8 cellular contexts compared by ENCODE assay signal in the genomic region with DNA sequence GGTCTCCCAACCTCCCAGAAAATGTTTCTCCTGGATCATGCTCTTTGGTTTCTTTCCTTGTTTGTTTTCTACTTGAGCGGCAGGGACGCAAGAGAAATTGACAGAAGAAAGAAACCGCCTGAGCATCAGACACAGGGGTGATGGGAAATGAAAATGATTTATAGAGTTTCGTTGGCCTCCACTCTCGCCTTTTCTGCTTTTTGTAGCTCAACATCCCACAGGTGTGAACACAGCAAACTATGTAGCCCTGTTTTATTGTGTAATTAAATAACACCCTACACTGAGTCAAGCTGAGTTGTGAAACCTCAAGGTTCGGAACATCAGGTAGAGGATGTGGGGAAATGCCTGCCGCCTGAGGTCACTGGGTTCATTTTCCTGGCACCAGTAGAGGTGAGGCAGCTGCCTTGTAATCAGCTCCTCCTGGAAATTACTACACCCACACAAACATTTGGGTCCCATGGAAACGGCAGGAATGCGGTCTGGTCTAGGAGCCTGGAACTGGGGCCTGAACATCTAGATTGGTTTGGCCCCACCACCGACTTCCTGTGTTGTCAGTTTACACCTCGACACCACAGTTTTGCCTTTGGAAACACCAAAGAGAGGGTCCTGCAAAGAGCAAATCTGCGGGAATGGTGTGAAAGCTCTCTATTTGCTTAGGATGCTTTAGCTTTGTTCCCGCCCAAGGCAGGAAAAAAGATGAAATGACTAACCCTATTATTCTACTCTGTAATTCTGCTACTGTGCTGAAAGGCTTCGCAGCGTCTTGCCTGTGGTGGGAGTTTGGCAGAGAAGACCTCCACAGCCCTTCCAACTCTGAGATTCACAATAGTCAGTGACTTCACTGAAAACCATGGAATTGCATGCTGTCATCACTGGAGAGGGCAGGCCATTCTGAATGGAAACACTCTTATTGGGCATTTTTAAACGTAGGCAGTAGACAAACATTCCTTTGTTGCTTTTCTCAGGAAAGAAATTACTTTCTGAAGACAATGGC. TPM values are rescaled to one million over a fixed set of nuclear protein-coding genes. Genes with fewer than 3 reads are reported as not detected.
DNase-seq lines count a peak whose midpoint lies in the region; ATAC-seq and TF ChIP-seq lines count a peak whose summit lies in the region.

No MANE protein-coding gene starts in this region.

- no peak overlapping the region for H3K4me3 Mint-ChIP-seq in activated naive CD8-positive, alpha-beta T cell treated with anti-CD3 and anti-CD28 coated beads for 36 hours
- H3K4me3 Mint-ChIP-seq in activated T-helper 1 cell treated with anti-CD3 and anti-CD28 coated beads, Interleukin-12 subunit alpha, Interleukin-12 subunit beta, Interleukin-2, Interleukin-4 antibody, amounts not matched to agents 30 ng/mL and 10 ng/mL and 1 ng/mL, durations not matched to agents 14 hours and 24 hours and 36 hours = no peak overlapping the region

- H3K4me3 ChIP-seq in left ventricle myocardium inferior (no peak overlapping the region), tibial artery (no peak overlapping the region)

- no peaks in the 10 kb centered on the region for H3K36me3 Mint-ChIP-seq in activated naive CD8-positive, alpha-beta T cell treated with anti-CD3 and anti-CD28 coated beads for 36 hours
- no peaks in the 10 kb centered on the region for H3K36me3 Mint-ChIP-seq in activated T-helper 1 cell treated with anti-CD3 and anti-CD28 coated beads, Interleukin-12 subunit alpha, Interleukin-12 subunit beta, Interleukin-2, Interleukin-4 antibody, amounts not matched to agents 30 ng/mL and 10 ng/mL and 1 ng/mL, durations not matched to agents 14 hours and 24 hours and 36 hours (ENCODE audit: low read depth)

- no peak overlapping the region for H3K27ac Mint-ChIP-seq in activated naive CD8-positive, alpha-beta T cell treated with anti-CD3 and anti-CD28 coated beads for 36 hours
- no peak overlapping the region for H3K27ac Mint-ChIP-seq in activated T-helper 1 cell treated with anti-CD3 and anti-CD28 coated beads, Interleukin-12 subunit alpha, Interleukin-12 subunit beta, Interleukin-2, Interleukin-4 antibody, amounts not matched to agents 30 ng/mL and 10 ng/mL and 1 ng/mL, durations not matched to agents 14 hours and 24 hours and 36 hours

- no peaks in the 10 kb centered on the region for H3K9me3 Mint-ChIP-seq in activated naive CD8-positive, alpha-beta T cell treated with anti-CD3 and anti-CD28 coated beads for 36 hours
- no peaks in the 10 kb centered on the region for H3K9me3 Mint-ChIP-seq in activated T-helper 1 cell treated with anti-CD3 and anti-CD28 coated beads, Interleukin-12 subunit alpha, Interleukin-12 subunit beta, Interleukin-2, Interleukin-4 antibody, amounts not matched to agents 30 ng/mL and 10 ng/mL and 1 ng/mL, durations not matched to agents 14 hours and 24 hours and 36 hours

- DNase-seq in Right ventricle myocardium superior (no peak), left ventricle myocardium inferior (no peak), iris pigment epithelial cell (ENCODE audit: low read depth) (peak; percentile 88), tibial artery (peak; percentile 58 to 65), NCI-H526 treated with DMSO at 0.1 percent for 48 hours (lab: John Stamatoyannopoulos, UW) (no peak)
- peak; percentile 3 for DNase-seq in activated naive CD8-positive, alpha-beta T cell treated with anti-CD3 and anti-CD28 coated beads for 36 hours
- no peak for DNase-seq in activated T-helper 1 cell treated with anti-CD3 and anti-CD28 coated beads, Interleukin-12 subunit alpha, Interleukin-12 subunit beta, Interleukin-2, Interleukin-4 antibody, amounts not matched to agents 30 ng/mL and 10 ng/mL and 1 ng/mL, durations not matched to agents 14 hours and 24 hours and 36 hours (ENCODE audit: low spot score)

- no peak overlapping the region for H3K27ac ChIP-seq in left ventricle myocardium inferior (replicated peaks)
- H3K27ac ChIP-seq in tibial artery = no peak overlapping the region

- no peak for TF ChIP-seq CTCF in left ventricle myocardium inferior (IDR thresholded peaks at IDR 0.05; ENCODE audit: borderline replicate concordance)
- TF ChIP-seq CTCF in tibial artery (IDR thresholded peaks at IDR 0.05) = no peak

- H3K4me1 ChIP-seq in left ventricle myocardium inferior (peaks cover 21% of the 10 kb centered on the region), tibial artery (peaks cover 0 to 28% (median 13%) of the 10 kb centered on the region in 4 donors)

- H3K27me3 Mint-ChIP-seq in activated naive CD8-positive, alpha-beta T cell treated with anti-CD3 and anti-CD28 coated beads for 36 hours = no peaks in the 10 kb centered on the region
- peaks cover 4% of the 10 kb centered on the region for H3K27me3 Mint-ChIP-seq in activated T-helper 1 cell treated with anti-CD3 and anti-CD28 coated beads, Interleukin-12 subunit alpha, Interleukin-12 subunit beta, Interleukin-2, Interleukin-4 antibody, amounts not matched to agents 30 ng/mL and 10 ng/mL and 1 ng/mL, durations not matched to agents 14 hours and 24 hours and 36 hours (ENCODE audit: insufficient read depth)

- ATAC-seq in Right ventricle myocardium superior (ENCODE audit: poor library complexity) (peak; percentile 46), HG03354 (IDR thresholded peaks at IDR 0.05; ENCODE audit: poor library complexity, severe bottlenecking, unreplicated experiment) (no peak)

- peaks cover 13% of the 10 kb centered on the region for H3K4me1 Mint-ChIP-seq in activated naive CD8-positive, alpha-beta T cell treated with anti-CD3 and anti-CD28 coated beads for 36 hours
- H3K4me1 Mint-ChIP-seq in activated T-helper 1 cell treated with anti-CD3 and anti-CD28 coated beads, Interleukin-12 subunit alpha, Interleukin-12 subunit beta, Interleukin-2, Interleukin-4 antibody, amounts not matched to agents 30 ng/mL and 10 ng/mL and 1 ng/mL, durations not matched to agents 14 hours and 24 hours and 36 hours (ENCODE audit: low read depth) = peaks cover 25% of the 10 kb centered on the region

- H3K36me3 ChIP-seq in left ventricle myocardium inferior (no peaks in the 10 kb centered on the region), tibial artery (no peaks in the 10 kb centered on the region)

- intact Hi-C loops in Right ventricle myocardium superior (cut with DNase I) = no loop called here
- intact Hi-C loops in left ventricle myocardium inferior (cut with micrococcal nuclease) = no loop called here
- intact Hi-C loops in tibial artery (cut with DNase I; ENCODE audit: low total_unique reads) = no loop called here
- intact Hi-C loops in activated T-helper 1 cell treated with anti-CD3 and anti-CD28 coated beads, Interleukin-12 subunit alpha, Interleukin-12 subunit beta, Interleukin-2, Interleukin-4 antibody, amounts not matched to agents 30 ng/mL and 10 ng/mL and 1 ng/mL, durations not matched to agents 14 hours and 24 hours and 36 hours (cut with micrococcal nuclease) = no loop called here

- no peaks in the 10 kb centered on the region for H3K9me3 ChIP-seq in left ventricle myocardium inferior (replicated peaks)
- H3K9me3 ChIP-seq in tibial artery = no peaks in the 10 kb centered on the region

- peaks cover 3% of the 10 kb centered on the region for H3K27me3 ChIP-seq in left ventricle myocardium inferior (ENCODE audit: low read depth)
- no peaks in the 10 kb centered on the region for H3K27me3 ChIP-seq in tibial artery

RNA-seq across cellular contexts. Expression of gene ADAT2, which starts 53.0 kb away (rescaled TPM):
- total RNA-seq in Right ventricle myocardium superior (1.4 TPM), left ventricle myocardium inferior (1.5 TPM)
- 10 to 100 TPM; 29.6 to 31.6 TPM for total RNA-seq in activated naive CD8-positive, alpha-beta T cell treated with anti-CD3 and anti-CD28 coated beads for 36 hours
- total RNA-seq in activated T-helper 1 cell treated with anti-CD3 and anti-CD28 coated beads, Interleukin-12 subunit alpha, Interleukin-12 subunit beta, Interleukin-2, Interleukin-4 antibody, amounts not matched to agents 30 ng/mL and 10 ng/mL and 1 ng/mL, durations not matched to agents 14 hours and 24 hours and 36 hours = 39.0 and 43.6 TPM in 2 replicates

RNA-seq across cellular contexts. Expression of gene PEX3, which starts 53.1 kb away (rescaled TPM):
- total RNA-seq in Right ventricle myocardium superior = 17.9 TPM
- total RNA-seq in left ventricle myocardium inferior = 21.0 TPM
- 10 to 100 TPM; 29.3 to 31.3 TPM for total RNA-seq in activated naive CD8-positive, alpha-beta T cell treated with anti-CD3 and anti-CD28 coated beads for 36 hours
- total RNA-seq in activated T-helper 1 cell treated with anti-CD3 and anti-CD28 coated beads, Interleukin-12 subunit alpha, Interleukin-12 subunit beta, Interleukin-2, Interleukin-4 antibody, amounts not matched to agents 30 ng/mL and 10 ng/mL and 1 ng/mL, durations not matched to agents 14 hours and 24 hours and 36 hours = 23.6 and 25.0 TPM in 2 replicates

Comparison
In these comparisons a context has a peak if more than half of its experiments do, and no peak if none do; other contexts are left out.
1. DNase-seq: peak in activated naive CD8-positive, alpha-beta T cell treated with anti-CD3 and anti-CD28 coated beads for 36 hours (single experiment), iris pigment epithelial cell (single experiment) and tibial artery (2 of 2); none in Right ventricle myocardium superior (single experiment), left ventricle myocardium inferior (single experiment), NCI-H526 treated with DMSO at 0.1 percent for 48 hours (single experiment) and activated T-helper 1 cell treated with anti-CD3 and anti-CD28 coated beads, Interleukin-12 subunit alpha, Interleukin-12 subunit beta, Interleukin-2, Interleukin-4 antibody, amounts not matched to agents 30 ng/mL and 10 ng/mL and 1 ng/mL, durations not matched to agents 14 hours and 24 hours and 36 hours (single experiment).
2. RNA of gene ADAT2, which starts 53.0 kb away (total RNA-seq): 39.0 to 43.6 TPM in activated T-helper 1 cell treated with anti-CD3 and anti-CD28 coated beads, Interleukin-12 subunit alpha, Interleukin-12 subunit beta, Interleukin-2, Interleukin-4 antibody, amounts not matched to agents 30 ng/mL and 10 ng/mL and 1 ng/mL, durations not matched to agents 14 hours and 24 hours and 36 hours and 29.6 to 31.6 TPM in activated naive CD8-positive, alpha-beta T cell treated with anti-CD3 and anti-CD28 coated beads for 36 hours; 1.5 TPM in left ventricle myocardium inferior (single experiment) and 1.4 TPM in Right ventricle myocardium superior (single experiment); every median in the first group is over 10 times any median in the second.